Comparison of ENCODE assay signal across 13 cellular contexts in the genomic region with DNA sequence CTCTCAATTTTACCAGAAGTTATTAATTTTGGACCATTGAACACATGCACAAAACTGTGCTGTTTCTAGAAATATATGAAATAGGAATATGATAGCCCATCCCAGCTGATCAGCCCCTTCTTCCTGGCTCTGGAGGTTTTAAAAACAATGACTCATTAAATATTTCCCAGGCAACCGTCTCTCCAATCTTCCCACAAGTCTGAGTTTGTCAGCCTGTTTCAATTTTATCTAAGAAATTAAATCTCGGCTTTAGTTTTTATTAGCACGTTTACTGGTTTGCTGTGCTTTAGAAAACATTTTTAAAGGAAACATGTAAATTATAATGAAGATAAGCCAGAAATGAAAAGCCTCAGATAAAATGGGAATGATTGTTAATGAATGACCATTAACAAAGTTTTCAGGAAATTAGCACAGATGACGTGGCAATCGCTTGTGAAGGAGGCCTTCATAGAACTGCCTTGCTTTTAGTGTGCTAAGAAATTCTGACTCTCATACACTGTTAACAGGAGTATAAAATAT.
DNase-seq lines count a peak whose midpoint lies in the region; FAIRE-seq and TF ChIP-seq lines count a peak whose summit lies in the region.
"Had no signal": no experiment of that assay in that cellular context is flagged by ENCODE, and none has a peak within 500 bp of the region (broad histone marks: within the 10 kb centered on the region; RNA-seq: fewer than 3 reads in every experiment).

No MANE protein-coding gene starts in this region.

- no peak for FAIRE-seq in D721Med (lab: Jason Lieb, UNC)

- no peak overlapping the region for H3K4me3 ChIP-seq in AG09309 (ENCODE audit: control insufficient read depth, low read depth, low read length)

- peak; percentile 66 for DNase-seq in AG09309 (ENCODE audit: low read depth)
- DNase-seq in M059J (ENCODE audit: low read depth): peak; percentile 84
- peak; percentile 86 for DNase-seq in dedifferentiated amniotic fluid mesenchymal stem cell (ENCODE audit: extremely low spot score)
- DNase-seq in lung microvascular endothelial cell (ENCODE audit: low read depth in 2 of 2): peak; percentile 85 to 92
- no peak for DNase-seq in hypothalamus (lab: John Stamatoyannopoulos, UW)
- DNase-seq in NCI-H774 (lab: John Stamatoyannopoulos, UW): no peak
- no peak for DNase-seq in D721Med (ENCODE audit: insufficient read length, low spot score)
- no peak for DNase-seq in activated CD4-positive, CD25-positive, alpha-beta regulatory T cell (lab: John Stamatoyannopoulos, UW)
- DNase-seq: activated effector memory CD4-positive, alpha-beta T cell treated with Interleukin-2 at 50 U/mL for 16 hours; CD4-positive, alpha-beta memory T cell; NCI-H2227 treated with DMSO at 0.1 percent for 48 hours; substantia nigra; T1000 had no signal

- TF ChIP-seq CTCF in AG09309 (IDR thresholded peaks at IDR 0.05; ENCODE audit: control insufficient read depth, insufficient read depth, low read depth, low read length, missing control alignments) (no peak), D721Med (IDR thresholded peaks at IDR 0.05; ENCODE audit: insufficient read depth, missing control alignments) (no peak)

Comparison
In these comparisons a context has a peak if more than half of its experiments do, and no peak if none do; other contexts are left out.
1. DNase-seq: peak in AG09309 (single experiment), M059J (single experiment), dedifferentiated amniotic fluid mesenchymal stem cell (single experiment) and lung microvascular endothelial cell (2 of 2); none in hypothalamus (0 of 51), NCI-H774 (single experiment), D721Med (single experiment) and activated CD4-positive, CD25-positive, alpha-beta regulatory T cell (0 of 4).